10 cellular contexts compared by ENCODE assay signal in genomic region chr19:48739835-48740704, GRCh38. TPM values are rescaled to one million over a fixed set of nuclear protein-coding genes. Genes with fewer than 3 reads are reported as not detected.
DNase-seq lines count a peak whose midpoint lies in the region; ATAC-seq, FAIRE-seq and TF ChIP-seq lines count a peak whose summit lies in the region.
"Had no signal": no experiment of that assay in that cellular context is flagged by ENCODE, and none has a peak within 500 bp of the region (broad histone marks: within the 10 kb centered on the region; RNA-seq: fewer than 3 reads in every experiment).

RASIP1 (minus strand) TSS chr19:48740610; CDS start chr19:48740282, 328 bp downstream.

- no peaks in the 10 kb centered on the region for H3K79me2 ChIP-seq in MM.1S (ENCODE audit: low read length)
- H3K79me2 ChIP-seq in PC-3 (ENCODE audit: low read length) = no peaks in the 10 kb centered on the region

- H3K4me2 ChIP-seq in MM.1S (ENCODE audit: low read depth, low read length) = no peak within 1 kb of the TSS
- no peak within 1 kb of the TSS for H3K4me2 ChIP-seq in PC-3 (ENCODE audit: low read length)

- no peak for TF ChIP-seq CTCF in ascending aorta (IDR thresholded peaks at IDR 0.05)
- TF ChIP-seq CTCF in MM.1S (IDR thresholded peaks at IDR 0.05; ENCODE audit: low read length) = no peak
- TF ChIP-seq CTCF in PC-3 (conservative IDR thresholded peaks at IDR 0.05; ENCODE audit: low read depth, low read length) = no peak

- no peaks in the 10 kb centered on the region for H3K9me3 Mint-ChIP-seq in stimulated activated effector memory CD8-positive, alpha-beta T cell treated with anti-CD3 and anti-CD28 coated beads, Interleukin-12 subunit alpha, Interleukin-12 subunit beta, amount 100 ng/mL, for 72 hours
- H3K9me3 Mint-ChIP-seq: activated CD4-positive, alpha-beta T cell treated with anti-CD3 and anti-CD28 coated beads, Interleukin-2, amount 10 ng/mL, durations not matched to agents 7 days and 5 days had no signal

- H3K27ac ChIP-seq in HUES48 (ENCODE audit: low read depth, low read length) (no peak within 1 kb of the TSS), ascending aorta (peak within 1 kb of the TSS; percentile 2 to 39), MM.1S (ENCODE audit: low read length) (no peak within 1 kb of the TSS), PC-3 (ENCODE audit: low read length) (no peak within 1 kb of the TSS)
- H3K27ac ChIP-seq: neutrophil had no signal

- H3K9ac ChIP-seq in HUES48 (ENCODE audit: low read depth, low read length) (no peak within 1 kb of the TSS), MM.1S (ENCODE audit: low read length) (no peak within 1 kb of the TSS), PC-3 (ENCODE audit: low read length) (no peak within 1 kb of the TSS)

- H3K4me1 ChIP-seq in HUES48 (ENCODE audit: control insufficient read depth, insufficient read depth, low read length) (peaks cover 22% of the 10 kb centered on the region; the same call in 1 of the 2 replicates), ascending aorta (peaks cover 5 to 9% of the 10 kb centered on the region in 2 donors), MM.1S (ENCODE audit: low read length) (no peaks in the 10 kb centered on the region), PC-3 (ENCODE audit: insufficient read depth, low read length) (no peaks in the 10 kb centered on the region; the same call in 1 of the 2 replicates)

- H4K20me1 ChIP-seq in MM.1S (ENCODE audit: insufficient read depth, low read length) (no peaks in the 10 kb centered on the region), PC-3 (ENCODE audit: low read length) (no peaks in the 10 kb centered on the region)

- DNase-seq in ascending aorta (ENCODE audit: low spot score in 2 of 2) (no peak), urothelium cell line (ENCODE audit: low spot score) (no peak), MM.1S (no peak), PC-3 (no peak)
- no peak for DNase-seq in stimulated activated effector memory CD8-positive, alpha-beta T cell treated with anti-CD3 and anti-CD28 coated beads, Interleukin-12 subunit alpha, Interleukin-12 subunit beta, amount 100 ng/mL, for 72 hours (ENCODE audit: low spot score in 2 of 2)
- DNase-seq: activated CD4-positive, alpha-beta T cell treated with anti-CD3 and anti-CD28 coated beads, Interleukin-2, amount 10 ng/mL, durations not matched to agents 7 days and 5 days had no signal

- intact Hi-C loops in ascending aorta (cut with DNase I) = loop anchor here (2.0 to 5.0 kb wide), 3 partner anchors 19 to 93 kb away; partner anchors contain the start of gene CA11
- intact Hi-C loops in PC-3 (cut with micrococcal nuclease) = no loop called here

- POLR2A ChIA-PET in PC-3 (lab: Charles Lee; ENCODE audit: unreplicated experiment) = interaction anchor here (0.6 kb wide), 1 partner anchor 394 kb away, joined by 5 read pairs; no protein-coding TSS in a partner anchor

- H3F3A ChIP-seq in MM.1S (ENCODE audit: insufficient read depth, low read length) (no peaks in the 10 kb centered on the region), PC-3 (ENCODE audit: low read length, unreplicated experiment) (no peaks in the 10 kb centered on the region)

- ATAC-seq in stimulated activated effector memory CD8-positive, alpha-beta T cell treated with anti-CD3 and anti-CD28 coated beads, Interleukin-12 subunit alpha, Interleukin-12 subunit beta, amount 100 ng/mL, for 72 hours = no peak
- ATAC-seq in HG02840 (IDR thresholded peaks at IDR 0.05; ENCODE audit: low FRiP score, unreplicated experiment) = no peak
- no peak for ATAC-seq in PC-3

- CTCF ChIA-PET in PC-3 (lab: Charles Lee) = no interaction called here

- H3K9me3 ChIP-seq in HUES48 (ENCODE audit: control insufficient read depth, insufficient read depth, low read length) (no peaks in the 10 kb centered on the region), ascending aorta (no peaks in the 10 kb centered on the region), iPS-18c (ENCODE audit: control insufficient read depth, insufficient read depth, low read length) (peaks cover 2% of the 10 kb centered on the region), MM.1S (replicated peaks; ENCODE audit: insufficient read depth, low read length) (no peaks in the 10 kb centered on the region), PC-3 (ENCODE audit: low read length) (no peaks in the 10 kb centered on the region)
- H3K9me3 ChIP-seq: neutrophil had no signal

- H3K36me3 ChIP-seq in HUES48 (ENCODE audit: control insufficient read depth, insufficient read depth, low read length) = no peaks in the 10 kb centered on the region
- no peaks in the 10 kb centered on the region for H3K36me3 ChIP-seq in ascending aorta
- H3K36me3 ChIP-seq in MM.1S (replicated peaks; ENCODE audit: insufficient read depth, low read length) = no peaks in the 10 kb centered on the region
- no peaks in the 10 kb centered on the region for H3K36me3 ChIP-seq in PC-3 (ENCODE audit: low read depth, low read length)
- H3K36me3 ChIP-seq: neutrophil had no signal

- no peak for FAIRE-seq in urothelium cell line (lab: Jason Lieb, UNC)

- BruUV-seq in PC-3 (replicated peaks; lab: Mats Ljungman, UMichigan) = no TSS peak

- peaks cover 16% of the 10 kb centered on the region for H3K27me3 ChIP-seq in HUES48 (ENCODE audit: control insufficient read depth, insufficient read depth, low read length)
- H3K27me3 ChIP-seq in ascending aorta = no peaks in the 10 kb centered on the region
- peaks cover 63% of the 10 kb centered on the region for H3K27me3 ChIP-seq in MM.1S (replicated peaks; ENCODE audit: insufficient read depth, low read length)
- no peaks in the 10 kb centered on the region for H3K27me3 ChIP-seq in PC-3 (ENCODE audit: low read length)

- H3K4me1 Mint-ChIP-seq in stimulated activated effector memory CD8-positive, alpha-beta T cell treated with anti-CD3 and anti-CD28 coated beads, Interleukin-12 subunit alpha, Interleukin-12 subunit beta, amount 100 ng/mL, for 72 hours = peaks cover 11% of the 10 kb centered on the region

- H2AFZ ChIP-seq in MM.1S (ENCODE audit: low read length) = no peak within 1 kb of the TSS
- H2AFZ ChIP-seq in PC-3 (ENCODE audit: low read length) = no peak within 1 kb of the TSS

- H3K9me2 ChIP-seq in MM.1S (replicated peaks; ENCODE audit: insufficient read depth, low read length) (no peaks in the 10 kb centered on the region), PC-3 (replicated peaks; ENCODE audit: low read length) (no peaks in the 10 kb centered on the region)

- peak within 1 kb of the TSS; percentile 64 for H3K4me3 Mint-ChIP-seq in stimulated activated effector memory CD8-positive, alpha-beta T cell treated with anti-CD3 and anti-CD28 coated beads, Interleukin-12 subunit alpha, Interleukin-12 subunit beta, amount 100 ng/mL, for 72 hours
- H3K4me3 Mint-ChIP-seq: activated CD4-positive, alpha-beta T cell treated with anti-CD3 and anti-CD28 coated beads, Interleukin-2, amount 10 ng/mL, durations not matched to agents 7 days and 5 days had no signal

- H3K27ac Mint-ChIP-seq in stimulated activated effector memory CD8-positive, alpha-beta T cell treated with anti-CD3 and anti-CD28 coated beads, Interleukin-12 subunit alpha, Interleukin-12 subunit beta, amount 100 ng/mL, for 72 hours = no peak within 1 kb of the TSS
- H3K27ac Mint-ChIP-seq: activated CD4-positive, alpha-beta T cell treated with anti-CD3 and anti-CD28 coated beads, Interleukin-2, amount 10 ng/mL, durations not matched to agents 7 days and 5 days had no signal

- H3K4me3 ChIP-seq in HUES48 (ENCODE audit: low read depth, low read length) = peak within 1 kb of the TSS; percentile 71
- H3K4me3 ChIP-seq in ascending aorta = peak within 1 kb of the TSS; percentile 55 to 77
- H3K4me3 ChIP-seq in iPS-18c (ENCODE audit: insufficient read depth, low read depth, low read length) = peak within 1 kb of the TSS; percentile 75
- H3K4me3 ChIP-seq in MM.1S (ENCODE audit: low read length) = no peak within 1 kb of the TSS
- no peak within 1 kb of the TSS for H3K4me3 ChIP-seq in PC-3 (ENCODE audit: low read length)

- H3K36me3 Mint-ChIP-seq in stimulated activated effector memory CD8-positive, alpha-beta T cell treated with anti-CD3 and anti-CD28 coated beads, Interleukin-12 subunit alpha, Interleukin-12 subunit beta, amount 100 ng/mL, for 72 hours = no peaks in the 10 kb centered on the region

RNA-seq across cellular contexts. Expression of gene RASIP1, which starts in this region (rescaled TPM):
- total RNA-seq in ascending aorta (85.9 TPM), PC-3 (2014; rRNA removed) (0.40 and 0.51 TPM in 2 replicates)

Comparison
In these comparisons a context has a peak if more than half of its experiments do, and no peak if none do; other contexts are left out.
1. RNA of gene RASIP1 (total RNA-seq): 85.9 TPM in ascending aorta (single experiment); 0.40 to 0.51 TPM in PC-3; every median in the first group is over 10 times any median in the second.
2. H3K27ac ChIP-seq: peak in ascending aorta (2 of 2); none in HUES48 (single experiment), MM.1S (single experiment) and PC-3 (single experiment).
3. H3K4me3 ChIP-seq: peak in HUES48 (single experiment), ascending aorta (2 of 2) and iPS-18c (single experiment); none in MM.1S (single experiment) and PC-3 (single experiment).